9 cellular contexts compared by ENCODE assay signal in the genomic region with DNA sequence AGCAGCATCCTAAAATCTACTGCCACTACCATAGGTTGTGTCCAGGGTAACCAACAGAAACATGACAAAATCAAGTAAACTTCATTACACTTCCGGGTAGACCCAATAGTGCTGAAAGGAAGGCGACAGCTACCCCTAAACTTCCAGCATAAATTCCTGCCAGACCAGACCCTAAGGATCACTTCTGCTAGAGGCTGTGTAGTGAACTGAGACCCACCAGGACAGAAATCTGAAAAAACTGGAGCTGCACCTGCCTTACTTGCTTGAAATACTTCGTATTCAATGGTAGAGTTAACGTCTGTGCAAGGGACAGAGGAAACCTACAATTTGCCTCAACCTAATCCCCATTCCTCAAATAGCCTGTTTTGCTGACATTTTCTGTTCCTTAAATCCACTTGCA. TPM values are rescaled to one million over a fixed set of nuclear protein-coding genes. Genes with fewer than 3 reads are reported as not detected.
DNase-seq lines count a peak whose midpoint lies in the region; ATAC-seq and TF ChIP-seq lines count a peak whose summit lies in the region.
"Had no signal": no experiment of that assay in that cellular context is flagged by ENCODE, and none has a peak within 500 bp of the region (broad histone marks: within the 10 kb centered on the region; RNA-seq: fewer than 3 reads in every experiment).

No MANE protein-coding gene starts in this region.

- H3K27ac ChIP-seq in breast epithelium (peak overlapping the region in 1 of 2 donors; percentile 100), SU-DHL-6 (ENCODE audit: low read depth, low read length) (peak overlapping the region; percentile 92), iPS-18a (ENCODE audit: low read length) (no peak overlapping the region), upper lobe of left lung (peak overlapping the region; percentile 96 to 99 (median 99))

- peaks cover 25% of the 10 kb centered on the region for H3K4me1 Mint-ChIP-seq in MCF 10A (ENCODE audit: insufficient read depth, unreplicated experiment)

- peaks cover 70% of the 10 kb centered on the region for H3F3A ChIP-seq in SU-DHL-6 (ENCODE audit: insufficient read depth)

- H2AFZ ChIP-seq in SU-DHL-6 (ENCODE audit: low read depth, low read length, severe bottlenecking) = no peak overlapping the region

- H3K9me3 ChIP-seq in breast epithelium (no peaks in the 10 kb centered on the region), SU-DHL-6 (ENCODE audit: insufficient read depth, low read length) (no peaks in the 10 kb centered on the region), iPS-18a (ENCODE audit: control insufficient read depth, low read depth, low read length) (no peaks in the 10 kb centered on the region), upper lobe of left lung (no peaks in the 10 kb centered on the region)

- H3K36me3 Mint-ChIP-seq in MCF 10A (ENCODE audit: insufficient read depth, unreplicated experiment) = peaks cover 31% of the 10 kb centered on the region

- TF ChIP-seq CTCF in MCF 10A (IDR thresholded peaks at IDR 0.05; ENCODE audit: unreplicated experiment) (no peak), breast epithelium (IDR thresholded peaks at IDR 0.05) (no peak), SU-DHL-6 (IDR thresholded peaks at IDR 0.05; ENCODE audit: insufficient read depth, low read length, poor library complexity, severe bottlenecking) (no peak), upper lobe of left lung (IDR thresholded peaks at IDR 0.05) (no peak)

- BruUV-seq in MCF 10A (replicated peaks; lab: Mats Ljungman, UMichigan) = no TSS peak

- H3K9me2 ChIP-seq in SU-DHL-6 (replicated peaks; ENCODE audit: insufficient read depth, low read length) = no peaks in the 10 kb centered on the region

- peak overlapping the region; percentile 97 for H3K27ac Mint-ChIP-seq in MCF 10A (ENCODE audit: low read depth, unreplicated experiment)

- POLR2A ChIA-PET in MCF 10A (lab: Yijun Ruan, JAX) = no interaction called here

- no peaks in the 10 kb centered on the region for H3K36me3 ChIP-seq in breast epithelium
- peaks cover 52% of the 10 kb centered on the region for H3K36me3 ChIP-seq in SU-DHL-6 (ENCODE audit: low read length)
- H3K36me3 ChIP-seq in iPS-18a (ENCODE audit: control insufficient read depth, low read depth, low read length) = peaks cover 51% of the 10 kb centered on the region
- peaks cover 0 to 10% (median 1%) of the 10 kb centered on the region in 4 donors for H3K36me3 ChIP-seq in upper lobe of left lung

- H4K20me1 ChIP-seq in SU-DHL-6 (ENCODE audit: low read depth, low read length) = peaks cover 29% of the 10 kb centered on the region

- no peak for ATAC-seq in upper lobe of left lung (ENCODE audit: low FRiP score in 2 of 2)
- ATAC-seq in HG02852 (IDR thresholded peaks at IDR 0.05; ENCODE audit: unreplicated experiment) = no peak
- no peak for ATAC-seq in HG03571 (IDR thresholded peaks at IDR 0.05; ENCODE audit: unreplicated experiment)

- no peaks in the 10 kb centered on the region for H3K27me3 ChIP-seq in breast epithelium
- H3K27me3 ChIP-seq in SU-DHL-6 (ENCODE audit: low read length) = no peaks in the 10 kb centered on the region
- H3K27me3 ChIP-seq in iPS-18a (ENCODE audit: control insufficient read depth, insufficient read depth, low read length) = no peaks in the 10 kb centered on the region
- no peaks in the 10 kb centered on the region for H3K27me3 ChIP-seq in upper lobe of left lung

- H3K4me1 ChIP-seq in breast epithelium (no peaks in the 10 kb centered on the region), iPS-18a (ENCODE audit: control insufficient read depth, low read depth, low read length) (peaks cover 35% of the 10 kb centered on the region), upper lobe of left lung (peaks cover 23 to 56% (median 31%) of the 10 kb centered on the region in 4 donors)

- H3K9ac ChIP-seq in SU-DHL-6 (ENCODE audit: low read length) = peak overlapping the region; percentile 79
- peak overlapping the region; percentile 96 for H3K9ac ChIP-seq in iPS-18a (ENCODE audit: low read length)

- TF ChIP-seq POLR2A in breast epithelium (IDR thresholded peaks at IDR 0.05) = no peak
- no peak for TF ChIP-seq POLR2A in upper lobe of left lung (IDR thresholded peaks at IDR 0.05)

- DNase-seq in MCF 10A (ENCODE audit: unreplicated experiment) = peak; percentile 6
- no peak for DNase-seq in breast epithelium (ENCODE audit: low spot score in 2 of 2)
- no peak for DNase-seq in upper lobe of left lung
- DNase-seq in NCI-H2029 (lab: John Stamatoyannopoulos, UW) = no peak
- DNase-seq: GDM1 had no signal

- WGBS in upper lobe of left lung, 2 donors = 82 to 85% methylated on average over 4 of the region's 4 CpGs

- peak overlapping the region; percentile 88 for H3K4me3 Mint-ChIP-seq in MCF 10A (ENCODE audit: unreplicated experiment)

- intact Hi-C loops in MCF 10A (cut with micrococcal nuclease) = no loop called here
- intact Hi-C loops in breast epithelium (cut with DNase I; ENCODE audit: low total_unique reads) = no loop called here

- CTCF ChIA-PET in MCF 10A (lab: Yijun Ruan, JAX) = interaction anchor here (0.6 to 1.0 kb wide), 2 partner anchors 306 to 783 kb away, joined by 3 read pairs; no protein-coding TSS in a partner anchor

- H3K4me2 ChIP-seq in SU-DHL-6 (ENCODE audit: low read depth, low read length, poor library complexity, severe bottlenecking) = peak overlapping the region; percentile 97

- H3K79me2 ChIP-seq in SU-DHL-6 (ENCODE audit: insufficient read depth, low read length) = peaks cover 70% of the 10 kb centered on the region

- H3K27me3 Mint-ChIP-seq in MCF 10A (ENCODE audit: insufficient read depth, unreplicated experiment) = no peaks in the 10 kb centered on the region

- no peaks in the 10 kb centered on the region for H3K9me3 Mint-ChIP-seq in MCF 10A (ENCODE audit: unreplicated experiment)

- H3K4me3 ChIP-seq in breast epithelium = peak overlapping the region in 1 of 3 donors; percentile 85
- no peak overlapping the region for H3K4me3 ChIP-seq in SU-DHL-6 (ENCODE audit: insufficient read depth, low read length, poor library complexity, severe bottlenecking)
- H3K4me3 ChIP-seq in iPS-18a (ENCODE audit: low read length) = peak overlapping the region; percentile 79
- H3K4me3 ChIP-seq in upper lobe of left lung = peak overlapping the region in 1 of 4 donors; percentile 63

- TF ChIP-seq EP300 in upper lobe of left lung (IDR thresholded peaks at IDR 0.05) = no peak

RNA-seq across cellular contexts. Expression of a gene that starts 1.0 kb away (rescaled TPM):
- total RNA-seq in MCF 10A (2022) (36.4 and 38.9 TPM in 2 replicates), breast epithelium (10 to 100 TPM; 40.5 to 84.7 (median 76.0) TPM), upper lobe of left lung (100 to 1,000 TPM in 2 of 6 donors, 10 to 100 TPM in 4; 42.0 to 113 (median 60.0) TPM)

RNA-seq across cellular contexts. Expression of a gene that starts 6.3 kb away (rescaled TPM):
- total RNA-seq in MCF 10A (2022) = 82.2 and 90.4 TPM in 2 replicates
- 10 to 100 TPM; 18.2 to 32.4 (median 21.7) TPM for total RNA-seq in breast epithelium
- total RNA-seq in upper lobe of left lung = 100 to 1,000 TPM in 1 of 6 donors, 10 to 100 TPM in 5; 13.0 to 107 (median 22.7) TPM
